Comparison of ENCODE assay signal across 18 cellular contexts in the genomic region with DNA sequence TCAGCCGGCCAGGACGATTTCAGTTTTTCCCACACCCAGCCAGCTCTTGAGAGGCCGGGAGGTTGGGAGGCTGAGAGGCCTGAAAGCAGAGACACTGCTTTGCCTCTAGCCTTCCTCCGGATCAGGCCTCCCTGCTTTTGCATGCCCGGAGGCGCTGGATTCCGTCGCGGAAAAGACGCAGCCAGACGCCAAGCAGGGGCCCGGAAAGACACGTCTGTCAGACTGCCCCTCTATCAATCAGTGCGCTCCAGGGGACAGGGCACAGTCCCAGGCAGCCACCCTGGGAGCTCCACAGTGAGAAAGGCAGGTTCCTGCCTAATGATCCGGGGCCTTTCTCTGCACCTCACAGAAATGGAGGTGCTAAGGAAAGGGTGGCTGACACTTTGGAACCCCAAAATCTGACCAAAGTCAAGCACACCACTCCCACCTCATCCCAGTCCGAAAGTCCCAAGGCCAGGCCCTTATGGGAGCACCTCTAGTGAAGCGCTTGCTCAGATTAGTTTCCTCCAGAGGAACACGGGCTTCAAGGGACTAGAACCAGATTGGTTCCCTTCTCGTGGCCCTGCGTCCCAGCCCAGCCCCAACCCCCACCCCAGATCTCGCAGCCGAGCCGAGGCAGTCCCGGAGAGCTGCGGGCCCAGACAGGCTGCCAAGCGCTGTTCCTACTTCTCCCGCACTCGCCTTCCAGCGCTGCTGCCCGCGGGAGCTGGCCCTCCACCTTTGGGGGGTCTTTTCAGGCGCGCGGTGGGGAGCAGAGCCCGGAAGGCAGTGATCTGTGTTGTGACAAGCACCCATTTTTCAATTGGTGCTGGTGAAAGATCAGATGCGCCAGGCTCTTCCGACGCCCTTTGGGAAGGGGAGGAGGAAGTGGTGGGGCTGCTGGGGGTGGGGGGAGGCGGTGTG. TPM values are rescaled to one million over a fixed set of nuclear protein-coding genes. Genes with fewer than 3 reads are reported as not detected.
DNase-seq lines count a peak whose midpoint lies in the region; ATAC-seq lines count a peak whose summit lies in the region.
"Had no signal": no experiment of that assay in that cellular context is flagged by ENCODE, and none has a peak within 500 bp of the region (broad histone marks: within the 10 kb centered on the region; RNA-seq: fewer than 3 reads in every experiment).

No MANE protein-coding gene starts in this region.

- DNase-seq in NCI-H146 (lab: John Stamatoyannopoulos, UW) = peak; percentile 84
- no peak for DNase-seq in NCI-H146 treated with DMSO at 0.1 percent for 48 hours (lab: John Stamatoyannopoulos, UW; ENCODE audit: unreplicated experiment)
- DNase-seq in AG08396 (ENCODE audit: low spot score) = peak; percentile 7
- no peak for DNase-seq in T-helper 17 cell
- DNase-seq in iPS-NIHi11 (ENCODE audit: low spot score) = peak; percentile 25
- DNase-seq in HCEC 1CT = no peak
- no peak for DNase-seq in T1000 (lab: John Stamatoyannopoulos, UW)
- DNase-seq: activated CD8-positive, alpha-beta T cell treated with anti-CD3 and anti-CD28 coated beads for 36 hours; activated naive CD4-positive, alpha-beta T cell treated with anti-CD3 and anti-CD28 coated beads for 36 hours; GF-D8; NCI-H187; NCI-H524 treated with DMSO at 0.1 percent for 48 hours; nephron progenitor cell had no signal

- peak overlapping the region; percentile 85 for H3K27ac Mint-ChIP-seq in T-helper 17 cell
- H3K27ac Mint-ChIP-seq: activated CD8-positive, alpha-beta T cell treated with anti-CD3 and anti-CD28 coated beads for 36 hours; activated naive CD4-positive, alpha-beta T cell treated with anti-CD3 and anti-CD28 coated beads for 36 hours; nephron progenitor cell had no signal

- H3K4me1 Mint-ChIP-seq in T-helper 17 cell = peaks cover 29% of the 10 kb centered on the region

- H3K36me3 Mint-ChIP-seq in T-helper 17 cell (ENCODE audit: low read depth) = no peaks in the 10 kb centered on the region

- H3K4me3 Mint-ChIP-seq in T-helper 17 cell = no peak overlapping the region
- H3K4me3 Mint-ChIP-seq: activated CD8-positive, alpha-beta T cell treated with anti-CD3 and anti-CD28 coated beads for 36 hours; activated naive CD4-positive, alpha-beta T cell treated with anti-CD3 and anti-CD28 coated beads for 36 hours; nephron progenitor cell had no signal

- no peaks in the 10 kb centered on the region for H3K9me3 ChIP-seq in T-helper 17 cell (ENCODE audit: control insufficient read depth, low read length, poor library complexity, severe bottlenecking)

- ATAC-seq in T-helper 17 cell (no peak), GM19467 (IDR thresholded peaks at IDR 0.05; ENCODE audit: unreplicated experiment) (no peak)
- ATAC-seq: activated CD8-positive, alpha-beta T cell treated with anti-CD3 and anti-CD28 coated beads for 36 hours; sciatic nerve had no signal

- peaks cover 76% of the 10 kb centered on the region for H3K27me3 Mint-ChIP-seq in T-helper 17 cell

RNA-seq across cellular contexts. Expression of a gene that starts 5.0 kb away (rescaled TPM):
- total RNA-seq in T-helper 17 cell = not detected
- total RNA-seq: activated CD8-positive, alpha-beta T cell treated with anti-CD3 and anti-CD28 coated beads for 36 hours; activated naive CD4-positive, alpha-beta T cell treated with anti-CD3 and anti-CD28 coated beads for 36 hours; fibroblast of villous mesenchyme; lung microvascular endothelial cell; T-helper 1 cell treated with Interleukin-12 subunit alpha and Interleukin-12 subunit beta and Interleukin-4 antibody, amounts not matched to agents 30 ng/mL and 1 ng/mL, for 36 hours had no signal

RNA-seq across cellular contexts. Expression of a gene that starts 12.4 kb away (rescaled TPM):
- not detected for total RNA-seq in T-helper 17 cell
- total RNA-seq: activated CD8-positive, alpha-beta T cell treated with anti-CD3 and anti-CD28 coated beads for 36 hours; activated naive CD4-positive, alpha-beta T cell treated with anti-CD3 and anti-CD28 coated beads for 36 hours; T-helper 1 cell treated with Interleukin-12 subunit alpha and Interleukin-12 subunit beta and Interleukin-4 antibody, amounts not matched to agents 30 ng/mL and 1 ng/mL, for 36 hours had no signal

Comparison
In these comparisons a context has a peak if more than half of its experiments do, and no peak if none do; other contexts are left out.
1. DNase-seq: peak in NCI-H146 (single experiment), AG08396 (single experiment) and iPS-NIHi11 (single experiment); none in NCI-H146 treated with DMSO at 0.1 percent for 48 hours (single experiment), T-helper 17 cell (0 of 3), HCEC 1CT (single experiment) and T1000 (single experiment).